29 cellular contexts compared by ENCODE assay signal in the genomic region with DNA sequence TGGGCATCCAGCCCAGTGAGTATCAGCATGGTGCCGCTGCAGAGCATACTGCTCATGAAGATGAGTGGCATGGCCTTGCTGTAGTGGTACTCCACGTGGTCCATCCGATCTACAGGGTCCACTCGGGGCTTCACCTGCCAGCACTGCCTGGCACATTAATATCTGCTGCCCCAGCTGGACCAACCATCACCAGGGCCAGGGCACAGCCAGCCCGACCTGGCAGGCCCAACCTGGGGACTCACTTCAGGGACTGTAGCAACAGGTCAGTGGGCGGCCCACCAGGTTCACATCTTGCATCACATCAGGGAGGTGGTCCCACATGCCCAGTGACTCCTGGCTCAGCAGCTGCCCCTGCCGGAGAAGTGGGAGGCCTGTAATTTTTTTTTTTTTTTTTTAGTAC.
"Had no signal": no experiment of that assay in that cellular context is flagged by ENCODE, and none has a peak within 500 bp of the region (broad histone marks: within the 10 kb centered on the region; RNA-seq: fewer than 3 reads in every experiment).

No MANE protein-coding gene starts in this region.

- H3K4me2 ChIP-seq: hepatocyte, smooth muscle cell had no signal

- H3K27ac ChIP-seq: heart left ventricle, hepatocyte, neutrophil, ovary, right atrium auricular region, right lobe of liver, stomach, testis, thyroid gland, transverse colon, upper lobe of right lung had no signal

- H3K27me3 ChIP-seq: heart left ventricle, hepatocyte, neutrophil, ovary, right atrium auricular region, right lobe of liver, stomach, testis, thyroid gland, transverse colon, upper lobe of right lung had no signal

- H3K36me3 ChIP-seq: heart left ventricle, neutrophil, ovary, right atrium auricular region, right lobe of liver, stomach, thyroid gland, transverse colon, upper lobe of right lung had no signal

- ATAC-seq: left cardiac atrium; left lobe of liver; right lobe of liver; stimulated activated naive B cell treated with anti-CD40 and anti-IgM and Interleukin-4, amounts not matched to agents 10 μg/mL and 1 μg/mL and 100 μg/mL, for 72 hours; stimulated activated naive CD8-positive, alpha-beta T cell treated with anti-CD3 and anti-CD28 coated beads, Interleukin-15, Interleukin-2, amounts not matched to agents 100 U/mL and 50 U/mL, for 24 hours had no signal

- DNase-seq: glutamatergic neuron; islet precursor cell; kidney glomerular epithelial cell; left cardiac atrium; naive B cell; right lobe of liver; stimulated activated CD4-positive, alpha-beta T cell treated with anti-CD3 and anti-CD28 coated beads, Interleukin-12 subunit alpha, Interleukin-12 subunit beta, amount 100 ng/mL, for 4 hours; stimulated activated CD4-positive, alpha-beta T cell treated with anti-CD3 and anti-CD28 coated beads, Interleukin-15, amount 100 ng/mL, for 24 hours; stimulated activated CD4-positive, alpha-beta T cell treated with anti-CD3 and anti-CD28 coated beads, Interleukin-2, amount 100 ng/mL, for 24 hours; stimulated activated CD4-positive, alpha-beta T cell treated with anti-CD3 and anti-CD28 coated beads, Interleukin-4, amount 100 ng/mL, for 1 hour; stimulated activated naive B cell treated with anti-CD40 and anti-IgM and Interleukin-4, amounts not matched to agents 10 μg/mL and 1 μg/mL and 100 μg/mL, for 72 hours; stimulated activated naive CD8-positive, alpha-beta T cell treated with anti-CD3 and anti-CD28 coated beads, Interleukin-15, Interleukin-2, amounts not matched to agents 100 U/mL and 50 U/mL, for 24 hours; stomach; testis; thyroid gland; transverse colon; upper lobe of right lung had no signal

- H2AFZ ChIP-seq: hepatocyte had no signal

- H3K9me3 ChIP-seq: neutrophil, right lobe of liver, testis, thyroid gland had no signal

- H3K27ac Mint-ChIP-seq: naive B cell; nephron; progenitor cell of endocrine pancreas; stimulated activated naive B cell treated with anti-CD40 and anti-IgM and Interleukin-4, amounts not matched to agents 10 μg/mL and 1 μg/mL and 100 μg/mL, for 72 hours had no signal

- H3K4me3 Mint-ChIP-seq: nephron; neural crest cell; stimulated activated naive B cell treated with anti-CD40 and anti-IgM and Interleukin-4, amounts not matched to agents 10 μg/mL and 1 μg/mL and 100 μg/mL, for 72 hours had no signal

- H3K4me1 Mint-ChIP-seq: nephron, neural crest cell had no signal

- FAIRE-seq: urothelium cell line had no signal

- H3K4me1 ChIP-seq: right atrium auricular region, right lobe of liver, stomach, testis, thyroid gland, transverse colon, upper lobe of right lung had no signal

- H3K27me3 Mint-ChIP-seq: naive B cell; progenitor cell of endocrine pancreas; stimulated activated naive B cell treated with anti-CD40 and anti-IgM and Interleukin-4, amounts not matched to agents 10 μg/mL and 1 μg/mL and 100 μg/mL, for 72 hours had no signal

- H3K4me3 ChIP-seq: heart left ventricle, hepatocyte, lung, ovary, right atrium auricular region, right lobe of liver, smooth muscle cell, stomach, testis, thyroid gland, transverse colon, upper lobe of right lung had no signal
